13 cellular contexts compared by ENCODE assay signal in genomic region chr9:91177661-91178280, GRCh38.
DNase-seq lines count a peak whose midpoint lies in the region; ATAC-seq and TF ChIP-seq lines count a peak whose summit lies in the region.
"Had no signal": no experiment of that assay in that cellular context is flagged by ENCODE, and none has a peak within 500 bp of the region (broad histone marks: within the 10 kb centered on the region; RNA-seq: fewer than 3 reads in every experiment).

No MANE protein-coding gene starts in this region.

- no peak overlapping the region for H3K4me3 ChIP-seq in thymus (ENCODE audit: low read length)
- no peak overlapping the region for H3K4me3 ChIP-seq in brain microvascular endothelial cell (ENCODE audit: low read depth, low read length)
- no peak overlapping the region for H3K4me3 ChIP-seq in mesendoderm (ENCODE audit: low read length)
- H3K4me3 ChIP-seq: body of pancreas, testis had no signal

- H3K4me2 ChIP-seq in mesendoderm (ENCODE audit: low read length): no peak overlapping the region

- POLR2A ChIA-PET in activated CD8-positive, alpha-beta T cell treated with anti-CD3 and anti-CD28 coated beads for 36 hours (lab: Charles Lee): interaction anchor here (0.6 to 5.0 kb wide), 13 partner anchors 9 to 1699 kb away, joined by 3 to 36 read pairs (median 4); no protein-coding TSS in a partner anchor

- no peak overlapping the region for H2BK5ac ChIP-seq in mesendoderm (ENCODE audit: low read length)

- no peak for DNase-seq in activated naive CD4-positive, alpha-beta T cell (lab: John Stamatoyannopoulos, UW)
- peak; percentile 77 for DNase-seq in activated CD8-positive, alpha-beta T cell treated with anti-CD3 and anti-CD28 coated beads for 36 hours
- peak; percentile 68 for DNase-seq in fibroblast of peridontal ligament (ENCODE audit: extremely low read depth)
- DNase-seq in brain microvascular endothelial cell: no peak
- no peak for DNase-seq in mesendoderm
- DNase-seq: NCI-H1694 treated with DMSO at 0.1 percent for 48 hours, SW 1271, testis had no signal

- no peak overlapping the region for H3K4me3 Mint-ChIP-seq in activated naive CD4-positive, alpha-beta T cell treated with anti-CD3 and anti-CD28 coated beads, Interleukin-2, amount 50 U/mL, for 24 hours
- peak overlapping the region; percentile 51 for H3K4me3 Mint-ChIP-seq in activated CD8-positive, alpha-beta T cell treated with anti-CD3 and anti-CD28 coated beads for 36 hours

- no peaks in the 10 kb centered on the region for H3K27me3 Mint-ChIP-seq in activated naive CD4-positive, alpha-beta T cell treated with anti-CD3 and anti-CD28 coated beads, Interleukin-2, amount 50 U/mL, for 24 hours
- no peaks in the 10 kb centered on the region for H3K27me3 Mint-ChIP-seq in activated CD8-positive, alpha-beta T cell treated with anti-CD3 and anti-CD28 coated beads for 36 hours

- H3K27me3 ChIP-seq in thymus (ENCODE audit: control insufficient read depth, insufficient read depth) (no peaks in the 10 kb centered on the region), brain microvascular endothelial cell (replicated peaks) (no peaks in the 10 kb centered on the region), mesendoderm (ENCODE audit: insufficient read depth, low read length, poor library complexity) (no peaks in the 10 kb centered on the region)
- H3K27me3 ChIP-seq: body of pancreas, testis had no signal

- H2BK15ac ChIP-seq in mesendoderm (replicated peaks; ENCODE audit: low read depth): no peak overlapping the region

- no peak overlapping the region for H3K18ac ChIP-seq in mesendoderm (ENCODE audit: low read length)

- H3K79me2 ChIP-seq in mesendoderm (ENCODE audit: control insufficient read depth, insufficient read depth, low read length): no peaks in the 10 kb centered on the region

- no peak overlapping the region for H3K4ac ChIP-seq in mesendoderm (ENCODE audit: low read depth, low read length)

- in situ Hi-C loops in brain microvascular endothelial cell (cut with HindIII; ENCODE audit: low pct_ligation_motif_present, low sequenced_read_pairs): no loop called here

- H3K56ac ChIP-seq in mesendoderm (ENCODE audit: low read length): no peak overlapping the region

- H3K79me1 ChIP-seq in mesendoderm (ENCODE audit: low read length): no peaks in the 10 kb centered on the region

- H3K9ac ChIP-seq in mesendoderm (ENCODE audit: low read length): no peak overlapping the region

- no peaks in the 10 kb centered on the region for H3K36me3 Mint-ChIP-seq in activated naive CD4-positive, alpha-beta T cell treated with anti-CD3 and anti-CD28 coated beads, Interleukin-2, amount 50 U/mL, for 24 hours
- H3K36me3 Mint-ChIP-seq in activated CD8-positive, alpha-beta T cell treated with anti-CD3 and anti-CD28 coated beads for 36 hours (ENCODE audit: low read depth): peaks cover 4% of the 10 kb centered on the region

- peaks cover 34% of the 10 kb centered on the region for H3K4me1 Mint-ChIP-seq in activated naive CD4-positive, alpha-beta T cell treated with anti-CD3 and anti-CD28 coated beads, Interleukin-2, amount 50 U/mL, for 24 hours
- H3K4me1 Mint-ChIP-seq in activated CD8-positive, alpha-beta T cell treated with anti-CD3 and anti-CD28 coated beads for 36 hours (ENCODE audit: low read depth): peaks cover 58% of the 10 kb centered on the region

- peak; percentile 66 for ATAC-seq in activated CD8-positive, alpha-beta T cell treated with anti-CD3 and anti-CD28 coated beads for 36 hours
- ATAC-seq in HG02885 (IDR thresholded peaks at IDR 0.05; ENCODE audit: poor library complexity, unreplicated experiment): no peak
- ATAC-seq: body of pancreas had no signal

- H4K8ac ChIP-seq in mesendoderm (ENCODE audit: low read depth, low read length): no peak overlapping the region

- no peak overlapping the region for H4K5ac ChIP-seq in mesendoderm (ENCODE audit: low read length)

- H3K27ac Mint-ChIP-seq in activated naive CD4-positive, alpha-beta T cell treated with anti-CD3 and anti-CD28 coated beads, Interleukin-2, amount 50 U/mL, for 24 hours: peak overlapping the region; percentile 14
- H3K27ac Mint-ChIP-seq in activated CD8-positive, alpha-beta T cell treated with anti-CD3 and anti-CD28 coated beads for 36 hours: peak overlapping the region; percentile 95

- WGBS in thymus: 10% methylated on average over 15 of the region's 15 CpGs
- WGBS in mesendoderm (ENCODE audit: extremely low coverage, insufficient coverage, low lambda C conversion rate): no CpG with 5 or more reads among the region's 15 CpGs

- no peak overlapping the region for H2BK120ac ChIP-seq in mesendoderm (ENCODE audit: low read depth, low read length)

- H3K9me3 Mint-ChIP-seq in activated naive CD4-positive, alpha-beta T cell treated with anti-CD3 and anti-CD28 coated beads, Interleukin-2, amount 50 U/mL, for 24 hours: no peaks in the 10 kb centered on the region
- peaks cover 5% of the 10 kb centered on the region for H3K9me3 Mint-ChIP-seq in activated CD8-positive, alpha-beta T cell treated with anti-CD3 and anti-CD28 coated beads for 36 hours

- no peak overlapping the region for H2AK5ac ChIP-seq in mesendoderm (ENCODE audit: low read length)

- H3K27ac ChIP-seq in thymus (ENCODE audit: low read depth): peak overlapping the region; percentile 86
- no peak overlapping the region for H3K27ac ChIP-seq in brain microvascular endothelial cell
- no peak overlapping the region for H3K27ac ChIP-seq in mesendoderm (ENCODE audit: low read depth, low read length)
- H3K27ac ChIP-seq: body of pancreas, C4-2B, testis had no signal

- H3K36me3 ChIP-seq in thymus (ENCODE audit: control insufficient read depth, insufficient read depth) (no peaks in the 10 kb centered on the region), brain microvascular endothelial cell (replicated peaks) (no peaks in the 10 kb centered on the region), mesendoderm (ENCODE audit: control insufficient read depth, insufficient read depth, low read length) (no peaks in the 10 kb centered on the region)

- H3K9me3 ChIP-seq in thymus (ENCODE audit: control insufficient read depth): no peaks in the 10 kb centered on the region
- H3K9me3 ChIP-seq: body of pancreas, testis had no signal

- intact Hi-C loops in activated CD8-positive, alpha-beta T cell treated with anti-CD3 and anti-CD28 coated beads for 36 hours (cut with micrococcal nuclease): no loop called here

- peaks cover 8% of the 10 kb centered on the region for H3K4me1 ChIP-seq in thymus (ENCODE audit: control insufficient read depth, insufficient read depth, low read length)
- no peaks in the 10 kb centered on the region for H3K4me1 ChIP-seq in mesendoderm (ENCODE audit: control insufficient read depth, low read depth, low read length)
- H3K4me1 ChIP-seq: body of pancreas, testis had no signal

- no peak for TF ChIP-seq CTCF in activated CD8-positive, alpha-beta T cell treated with anti-CD3 and anti-CD28 coated beads for 36 hours (IDR thresholded peaks at IDR 0.05)
- TF ChIP-seq CTCF in brain microvascular endothelial cell (IDR thresholded peaks at IDR 0.05; ENCODE audit: low read depth, low read length, missing control alignments): no peak

- CTCF ChIA-PET in activated CD8-positive, alpha-beta T cell treated with anti-CD3 and anti-CD28 coated beads for 36 hours (lab: Charles Lee): interaction anchor here (0.8 to 1.7 kb wide), 6 partner anchors 13 to 246 kb away, joined by 3 to 10 read pairs (median 4); partner anchors contain the start of gene NFIL3

- no peak overlapping the region for H3K23ac ChIP-seq in mesendoderm (ENCODE audit: low read length)

Comparison
In these comparisons a context has a peak if more than half of its experiments do, and no peak if none do; other contexts are left out.
1. DNase-seq: peak in activated CD8-positive, alpha-beta T cell treated with anti-CD3 and anti-CD28 coated beads for 36 hours (single experiment) and fibroblast of peridontal ligament (single experiment); none in activated naive CD4-positive, alpha-beta T cell (0 of 4), brain microvascular endothelial cell (single experiment) and mesendoderm (single experiment).